In genomic region chr6:53510751-53511150, GRCh38 we compare ENCODE assay signal across 34 cellular contexts. TPM values are rescaled to one million over a fixed set of nuclear protein-coding genes. Genes with fewer than 3 reads are reported as not detected.
A peak's percentile ranks its signal among the peaks of the same experiment; 100 is the strongest.
DNase-seq lines count a peak whose midpoint lies in the region; FAIRE-seq and TF ChIP-seq lines count a peak whose summit lies in the region.
"Had no signal": no experiment of that assay in that cellular context is flagged by ENCODE, and none has a peak within 500 bp of the region (broad histone marks: within the 10 kb centered on the region; RNA-seq: fewer than 3 reads in every experiment).

No MANE protein-coding gene starts in this region.

- H3K27ac Mint-ChIP-seq in type B pancreatic cell (peak overlapping the region; percentile 61), Caco-2 (ENCODE audit: unreplicated experiment) (no peak overlapping the region)
- H3K27ac Mint-ChIP-seq: B cell; CD4-positive, alpha-beta T cell; CD8-positive, alpha-beta memory T cell; CD8-positive, alpha-beta T cell had no signal

- H3K9me2 ChIP-seq in PC-9 (ENCODE audit: insufficient read depth) = no peaks in the 10 kb centered on the region

- no peaks in the 10 kb centered on the region for H3K9me3 ChIP-seq in PC-9 (ENCODE audit: insufficient read depth, low read depth)
- H3K9me3 ChIP-seq in small intestine (ENCODE audit: control insufficient read depth, low read depth) = no peaks in the 10 kb centered on the region
- H3K9me3 ChIP-seq in Caco-2 = no peaks in the 10 kb centered on the region
- H3K9me3 ChIP-seq: A549; BE2C; BLaER1; BLaER1 treated with 17β-estradiol and CSF1 and Interleukin-3, amounts not matched to agents 10 nM and 100 nM had no signal

- BruUV-seq in PC-9 (replicated peaks; lab: Mats Ljungman, UMichigan) (TSS peak; percentile 5), Caco-2 (replicated peaks; lab: Mats Ljungman, UMichigan) (no TSS peak)

- H3K4me3 ChIP-seq in PC-9 (no peak overlapping the region), small intestine (ENCODE audit: low read depth in 1 of 2, low read length in 2 of 2) (no peak overlapping the region), Caco-2 (ENCODE audit: low read depth, low read length) (no peak overlapping the region)
- H3K4me3 ChIP-seq: A549; BLaER1; BLaER1 treated with 17β-estradiol and CSF1 and Interleukin-3, amounts not matched to agents 10 nM and 100 nM had no signal

- POLR2A ChIA-PET in PC-9 (lab: Charles Lee; ENCODE audit: unreplicated experiment) (interaction anchor here (0.6 kb wide), 1 partner anchor 319 kb away, joined by 3 read pairs; no protein-coding TSS in a partner anchor), Caco-2 (lab: Charles Lee) (no interaction called here)

- no peaks in the 10 kb centered on the region for H3K27me3 ChIP-seq in PC-9 (ENCODE audit: insufficient read depth, low read depth)
- no peaks in the 10 kb centered on the region for H3K27me3 ChIP-seq in small intestine (ENCODE audit: control insufficient read depth in 2 of 2, insufficient read depth in 2 of 2, low read length in 2 of 2)
- no peaks in the 10 kb centered on the region for H3K27me3 ChIP-seq in Caco-2 (replicated peaks; ENCODE audit: control insufficient read depth, insufficient read depth, low read length)
- H3K27me3 ChIP-seq: BE2C; BLaER1; BLaER1 treated with 17β-estradiol and CSF1 and Interleukin-3, amounts not matched to agents 10 nM and 100 nM had no signal

- H3K4me3 Mint-ChIP-seq in type B pancreatic cell = no peak overlapping the region
- no peak overlapping the region for H3K4me3 Mint-ChIP-seq in Caco-2 (ENCODE audit: unreplicated experiment)
- H3K4me3 Mint-ChIP-seq: B cell; CD14-positive monocyte; CD4-positive, alpha-beta memory T cell; CD4-positive, alpha-beta T cell; CD4-positive, CD25-positive, alpha-beta regulatory T cell; CD8-positive, alpha-beta memory T cell; CD8-positive, alpha-beta T cell had no signal

- peaks cover 55% of the 10 kb centered on the region for H3F3A ChIP-seq in PC-9 (ENCODE audit: insufficient read depth, low read depth)

- H3K36me3 Mint-ChIP-seq in type B pancreatic cell = peaks cover 24% of the 10 kb centered on the region
- peaks cover 66% of the 10 kb centered on the region for H3K36me3 Mint-ChIP-seq in Caco-2 (ENCODE audit: insufficient read depth, unreplicated experiment)

- H3K4me1 ChIP-seq in PC-9 (replicated peaks; ENCODE audit: insufficient read depth) (no peaks in the 10 kb centered on the region), small intestine (ENCODE audit: control insufficient read depth in 2 of 2, insufficient read depth in 1 of 2, low read depth in 1 of 2, low read length in 1 of 2) (peaks cover 2 to 3% of the 10 kb centered on the region in 2 donors), Caco-2 (no peaks in the 10 kb centered on the region)
- H3K4me1 ChIP-seq: BE2C, BLaER1 had no signal

- DNase-seq in PC-9 = no peak
- DNase-seq in small intestine = peak; percentile 95
- DNase-seq in type B pancreatic cell (ENCODE audit: extremely low spot score, unreplicated experiment) = no peak
- no peak for DNase-seq in Caco-2
- no peak for DNase-seq in NAMALWA (ENCODE audit: low spot score)
- no peak for DNase-seq in HuH-7.5 (ENCODE audit: low spot score)
- DNase-seq: 8988T; ACHN; AML-193; BE2C; C1 segment of cervical spinal cord; Calu3; CD4-positive, alpha-beta memory T cell; CD4-positive, alpha-beta T cell; CD4-positive, CD25-positive, alpha-beta regulatory T cell; CD8-positive, alpha-beta memory T cell; CD8-positive, alpha-beta T cell; COR-L47; DMS 273 treated with DMSO at 0.1 percent for 48 hours; DMS153; DMS53; DMS79; DMS79 treated with DMSO at 0.1 percent for 48 hours; DND-41; EL had no signal

- H3K9me3 Mint-ChIP-seq in type B pancreatic cell (no peaks in the 10 kb centered on the region), Caco-2 (ENCODE audit: unreplicated experiment) (no peaks in the 10 kb centered on the region)
- H3K9me3 Mint-ChIP-seq: CD14-positive monocyte; CD4-positive, alpha-beta memory T cell; CD4-positive, alpha-beta T cell; CD4-positive, CD25-positive, alpha-beta regulatory T cell; CD8-positive, alpha-beta memory T cell; CD8-positive, alpha-beta T cell had no signal

- H3K27me3 Mint-ChIP-seq in type B pancreatic cell (no peaks in the 10 kb centered on the region), Caco-2 (ENCODE audit: insufficient read depth, unreplicated experiment) (no peaks in the 10 kb centered on the region)
- H3K27me3 Mint-ChIP-seq: B cell; CD4-positive, alpha-beta memory T cell; CD4-positive, alpha-beta T cell; CD4-positive, CD25-positive, alpha-beta regulatory T cell; CD8-positive, alpha-beta memory T cell had no signal

- H3K27ac ChIP-seq in PC-9 (no peak overlapping the region), small intestine (ENCODE audit: low read depth in 1 of 2, low read length in 1 of 2) (no peak overlapping the region)
- H3K27ac ChIP-seq: 22Rv1; A549; BLaER1; BLaER1 treated with 17β-estradiol and CSF1 and Interleukin-3, amounts not matched to agents 10 nM and 100 nM; C4-2B had no signal

- CTCF ChIA-PET in PC-9 (lab: Charles Lee) (no interaction called here), Caco-2 (lab: Charles Lee) (no interaction called here)

- peaks cover 32% of the 10 kb centered on the region for H3K79me2 ChIP-seq in PC-9 (ENCODE audit: low read depth)

- intact Hi-C loops in PC-9 (cut with micrococcal nuclease; ENCODE audit: unreplicated experiment) (no loop called here), Caco-2 (cut with micrococcal nuclease; ENCODE audit: unreplicated experiment) (no loop called here)

- H3K36me3 ChIP-seq in PC-9 (ENCODE audit: low read depth) (peaks cover 86% of the 10 kb centered on the region), small intestine (ENCODE audit: control insufficient read depth in 2 of 2, insufficient read depth in 2 of 2, low read length in 2 of 2) (peaks cover 7 to 8% of the 10 kb centered on the region in 2 donors), Caco-2 (ENCODE audit: control insufficient read depth, insufficient read depth, low read length) (no peaks in the 10 kb centered on the region; the same call in 1 of the 2 replicates)

- H3K4me2 ChIP-seq in PC-9 = no peak overlapping the region
- H3K4me2 ChIP-seq: A549; BLaER1; BLaER1 treated with 17β-estradiol and CSF1 and Interleukin-3, amounts not matched to agents 10 nM and 100 nM had no signal

- peaks cover 17% of the 10 kb centered on the region for H4K20me1 ChIP-seq in PC-9 (ENCODE audit: insufficient read depth)
- H4K20me1 ChIP-seq: BLaER1 had no signal

- no peak for TF ChIP-seq CTCF in PC-9 (conservative IDR thresholded peaks at IDR 0.05)
- no peak for TF ChIP-seq CTCF in type B pancreatic cell (conservative IDR thresholded peaks at IDR 0.05)
- no peak for TF ChIP-seq CTCF in Caco-2 (IDR thresholded peaks at IDR 0.05; ENCODE audit: insufficient read depth in 1 of 2, low read depth in 1 of 2, low read length in 1 of 2, severe bottlenecking in 1 of 2, unreplicated experiment in 1 of 2)

- 12 to 68% (median 37%) methylated on average over 3 of the region's 3 CpGs for WGBS in small intestine, 3 donors

- FAIRE-seq in small intestine (lab: Jason Lieb, UNC) = peak; percentile 93
- FAIRE-seq: A204.1, D721Med had no signal

- peaks cover 3% of the 10 kb centered on the region for H3K4me1 Mint-ChIP-seq in type B pancreatic cell (ENCODE audit: unreplicated experiment)
- H3K4me1 Mint-ChIP-seq in Caco-2 (ENCODE audit: low read depth, unreplicated experiment) = no peaks in the 10 kb centered on the region
- H3K4me1 Mint-ChIP-seq: B cell; CD4-positive, alpha-beta memory T cell; CD8-positive, alpha-beta memory T cell had no signal

- no peak overlapping the region for H2AFZ ChIP-seq in PC-9

RNA-seq across cellular contexts. Expression of gene GCLC, which starts 34.1 kb away (rescaled TPM):
- total RNA-seq in PC-9 (2021) = 213 and 254 TPM in 2 replicates
- 10 to 100 TPM; 26.6 to 28.1 (median 28.0) TPM for polyA plus RNA-seq in small intestine
- 54.6 and 123 TPM in 2 replicates for total RNA-seq in type B pancreatic cell (ENCODE audit: low replicate concordance)
- total RNA-seq in Caco-2 (2022) = 70.1 and 88.9 TPM in 2 replicates
